Comparison of ENCODE assay signal across 8 cellular contexts in genomic region chr12:102062419-102062806, GRCh38. TPM values are rescaled to one million over a fixed set of nuclear protein-coding genes. Genes with fewer than 3 reads are reported as not detected.
DNase-seq lines count a peak whose midpoint lies in the region; ATAC-seq, FAIRE-seq and TF ChIP-seq lines count a peak whose summit lies in the region.

No MANE protein-coding gene starts in this region.

- peak overlapping the region; percentile 68 for H3K4me2 ChIP-seq in keratinocyte (ENCODE audit: control insufficient read depth, extremely low read depth, insufficient read depth, low read depth, low read length)

- peak overlapping the region; percentile 78 for H2AFZ ChIP-seq in keratinocyte (ENCODE audit: control insufficient read depth, low read length)

- intact Hi-C loops in activated naive CD4-positive, alpha-beta T cell treated with anti-CD3 and anti-CD28 coated beads for 36 hours (cut with micrococcal nuclease) = loop anchor here (1.0 to 10.0 kb wide), 13 partner anchors 18 to 1867 kb away; partner anchors contain the start of genes ARL1, CHPT1, DEPDC4 and DRAM1
- intact Hi-C loops in activated T-helper 1 cell treated with anti-CD3 and anti-CD28 coated beads, Interleukin-12 subunit alpha, Interleukin-12 subunit beta, Interleukin-2, Interleukin-4 antibody, amounts not matched to agents 30 ng/mL and 10 ng/mL and 1 ng/mL, durations not matched to agents 14 hours and 24 hours and 36 hours (cut with micrococcal nuclease) = loop anchor here (1.0 to 10.0 kb wide), 9 partner anchors 58 to 1866 kb away; partner anchors contain the start of genes CHPT1, DEPDC4, NUP37 and PARPBP

- no peak for ATAC-seq in HG03342 (IDR thresholded peaks at IDR 0.05; ENCODE audit: unreplicated experiment)

- CTCF ChIA-PET in activated naive CD4-positive, alpha-beta T cell treated with anti-CD3 and anti-CD28 coated beads for 36 hours (lab: Charles Lee) = interaction anchor here (1.4 kb wide), 1 partner anchor 1486 kb away, joined by 3 read pairs; no protein-coding TSS in a partner anchor

- H3K27me3 ChIP-seq in keratinocyte (ENCODE audit: control insufficient read depth, extremely low read depth, insufficient read depth, low read length) = no peaks in the 10 kb centered on the region

- dilution Hi-C loops in keratinocyte (cut with MboI; ENCODE audit: extremely low pct_ligation_motif_present, low sequenced_read_pairs) = no loop called here

- no peaks in the 10 kb centered on the region for H3K27me3 Mint-ChIP-seq in activated naive CD4-positive, alpha-beta T cell treated with anti-CD3 and anti-CD28 coated beads for 36 hours (ENCODE audit: low read depth)
- H3K27me3 Mint-ChIP-seq in activated T-helper 1 cell treated with anti-CD3 and anti-CD28 coated beads, Interleukin-12 subunit alpha, Interleukin-12 subunit beta, Interleukin-2, Interleukin-4 antibody, amounts not matched to agents 30 ng/mL and 10 ng/mL and 1 ng/mL, durations not matched to agents 14 hours and 24 hours and 36 hours (ENCODE audit: insufficient read depth) = no peaks in the 10 kb centered on the region

- peak overlapping the region in 1 of 3 experiments; percentile 97 for H3K4me3 ChIP-seq in keratinocyte (ENCODE audit: control insufficient read depth in 2 of 3, extremely low read depth in 1 of 3, insufficient read depth in 2 of 3, low read depth in 1 of 3, low read length in 3 of 3)

- H3K4me3 Mint-ChIP-seq in activated naive CD4-positive, alpha-beta T cell treated with anti-CD3 and anti-CD28 coated beads for 36 hours = peak overlapping the region; percentile 96
- H3K4me3 Mint-ChIP-seq in activated T-helper 1 cell treated with anti-CD3 and anti-CD28 coated beads, Interleukin-12 subunit alpha, Interleukin-12 subunit beta, Interleukin-2, Interleukin-4 antibody, amounts not matched to agents 30 ng/mL and 10 ng/mL and 1 ng/mL, durations not matched to agents 14 hours and 24 hours and 36 hours = peak overlapping the region; percentile 93

- no peaks in the 10 kb centered on the region for H3K9me1 ChIP-seq in keratinocyte (ENCODE audit: control insufficient read depth, extremely low read depth, insufficient read depth, low read length)

- H3K27ac Mint-ChIP-seq in activated naive CD4-positive, alpha-beta T cell treated with anti-CD3 and anti-CD28 coated beads for 36 hours = peak overlapping the region; percentile 98
- H3K27ac Mint-ChIP-seq in activated T-helper 1 cell treated with anti-CD3 and anti-CD28 coated beads, Interleukin-12 subunit alpha, Interleukin-12 subunit beta, Interleukin-2, Interleukin-4 antibody, amounts not matched to agents 30 ng/mL and 10 ng/mL and 1 ng/mL, durations not matched to agents 14 hours and 24 hours and 36 hours = peak overlapping the region; percentile 97

- no peaks in the 10 kb centered on the region for H4K20me1 ChIP-seq in keratinocyte (ENCODE audit: control insufficient read depth, extremely low read depth, insufficient read depth, low read length)

- H3K36me3 Mint-ChIP-seq in activated naive CD4-positive, alpha-beta T cell treated with anti-CD3 and anti-CD28 coated beads for 36 hours (ENCODE audit: low read depth) = peaks cover 12% of the 10 kb centered on the region
- H3K36me3 Mint-ChIP-seq in activated T-helper 1 cell treated with anti-CD3 and anti-CD28 coated beads, Interleukin-12 subunit alpha, Interleukin-12 subunit beta, Interleukin-2, Interleukin-4 antibody, amounts not matched to agents 30 ng/mL and 10 ng/mL and 1 ng/mL, durations not matched to agents 14 hours and 24 hours and 36 hours (ENCODE audit: low read depth) = peaks cover 12% of the 10 kb centered on the region

- H3K9me3 Mint-ChIP-seq in activated naive CD4-positive, alpha-beta T cell treated with anti-CD3 and anti-CD28 coated beads for 36 hours = no peaks in the 10 kb centered on the region
- H3K9me3 Mint-ChIP-seq in activated T-helper 1 cell treated with anti-CD3 and anti-CD28 coated beads, Interleukin-12 subunit alpha, Interleukin-12 subunit beta, Interleukin-2, Interleukin-4 antibody, amounts not matched to agents 30 ng/mL and 10 ng/mL and 1 ng/mL, durations not matched to agents 14 hours and 24 hours and 36 hours = no peaks in the 10 kb centered on the region

- H3K36me3 ChIP-seq in keratinocyte (ENCODE audit: control insufficient read depth in 2 of 2, extremely low read depth in 1 of 2, insufficient read depth in 2 of 2, low read length in 2 of 2) = no peaks in the 10 kb centered on the region

- H3K79me2 ChIP-seq in keratinocyte (ENCODE audit: control insufficient read depth, insufficient read depth, low read length) = peaks cover 2% of the 10 kb centered on the region

- no peak overlapping the region for H3K9ac ChIP-seq in keratinocyte (ENCODE audit: control insufficient read depth, extremely low read depth, insufficient read depth, low read length)

- H3K9me3 ChIP-seq in keratinocyte (ENCODE audit: control insufficient read depth, low read depth, low read length) = no peaks in the 10 kb centered on the region

- H3K4me1 Mint-ChIP-seq in activated naive CD4-positive, alpha-beta T cell treated with anti-CD3 and anti-CD28 coated beads for 36 hours (ENCODE audit: low read depth) = peaks cover 29% of the 10 kb centered on the region
- H3K4me1 Mint-ChIP-seq in activated T-helper 1 cell treated with anti-CD3 and anti-CD28 coated beads, Interleukin-12 subunit alpha, Interleukin-12 subunit beta, Interleukin-2, Interleukin-4 antibody, amounts not matched to agents 30 ng/mL and 10 ng/mL and 1 ng/mL, durations not matched to agents 14 hours and 24 hours and 36 hours (ENCODE audit: low read depth) = peaks cover 42% of the 10 kb centered on the region

- no peak for TF ChIP-seq CTCF in keratinocyte (optimal IDR thresholded peaks at IDR 0.05 in 1 of 3, IDR thresholded peaks at IDR 0.05 in 1 of 3, conservative IDR thresholded peaks at IDR 0.05 in 1 of 3; ENCODE audit: extremely low read depth in 1 of 3, insufficient read depth in 2 of 3, low read length in 3 of 3)

- FAIRE-seq in keratinocyte (lab: Jason Lieb, UNC) = no peak

- H3K4me1 ChIP-seq in keratinocyte (ENCODE audit: control insufficient read depth, extremely low read depth, insufficient read depth, low read length) = peaks cover 3% of the 10 kb centered on the region

- DNase-seq in activated naive CD4-positive, alpha-beta T cell treated with anti-CD3 and anti-CD28 coated beads for 36 hours = no peak
- DNase-seq in activated naive CD4-positive, alpha-beta T cell (lab: John Stamatoyannopoulos, UW) = no peak
- DNase-seq in activated T-helper 1 cell treated with anti-CD3 and anti-CD28 coated beads, Interleukin-12 subunit alpha, Interleukin-12 subunit beta, Interleukin-2, Interleukin-4 antibody, amounts not matched to agents 30 ng/mL and 10 ng/mL and 1 ng/mL, durations not matched to agents 14 hours and 24 hours and 36 hours (ENCODE audit: low spot score) = no peak
- no peak for DNase-seq in keratinocyte (ENCODE audit: low read depth, low spot score)
- DNase-seq in activated effector memory CD4-positive, alpha-beta T cell treated with Interleukin-2 at 50 U/mL for 16 hours = no peak
- no peak for DNase-seq in ecto neural progenitor cell (ENCODE audit: low spot score)

- no peak overlapping the region for H3K27ac ChIP-seq in keratinocyte (ENCODE audit: control insufficient read depth, insufficient read depth, low read length)
- peak overlapping the region; percentile 86 for H3K27ac ChIP-seq in temporal lobe (ENCODE audit: low read depth, low read length)

RNA-seq across cellular contexts. Expression of gene WASHC3, which starts 0.6 kb away (rescaled TPM):
- total RNA-seq in activated naive CD4-positive, alpha-beta T cell treated with anti-CD3 and anti-CD28 coated beads for 36 hours = 10 to 100 TPM; 22.1 to 25.6 TPM
- 20.4 and 26.3 TPM in 2 replicates for total RNA-seq in activated T-helper 1 cell treated with anti-CD3 and anti-CD28 coated beads, Interleukin-12 subunit alpha, Interleukin-12 subunit beta, Interleukin-2, Interleukin-4 antibody, amounts not matched to agents 30 ng/mL and 10 ng/mL and 1 ng/mL, durations not matched to agents 14 hours and 24 hours and 36 hours
- polyA plus RNA-seq in keratinocyte = 43.1 to 91.0 TPM (median 89.7 TPM) in 3 replicates
- polyA plus RNA-seq in keratinocyte (2011; ENCODE audit: low read depth) = 27.3 TPM
- polyA plus RNA-seq in keratinocyte (2011; cell fraction: cytosol; rRNA removed) = 60.2 and 115 TPM in 2 replicates
- 34.5 and 37.2 TPM in 2 replicates for polyA plus RNA-seq in keratinocyte (2011; cell fraction: nucleus; rRNA removed)
- polyA plus RNA-seq in keratinocyte (2012; ENCODE audit: low replicate concordance) = 34.4 and 39.5 TPM in 2 replicates
- 19.4 to 39.9 TPM (median 33.6 TPM) in 3 replicates for polyA minus RNA-seq in keratinocyte
- polyA minus RNA-seq in keratinocyte (2011; cell fraction: cytosol; rRNA and poly(A)+ RNA removed) = 29.4 TPM
- 12.1 and 24.6 TPM in 2 replicates for polyA minus RNA-seq in keratinocyte (2011; cell fraction: nucleus; rRNA and poly(A)+ RNA removed)
- 32.2 TPM for total RNA-seq in temporal lobe

RNA-seq across cellular contexts. Expression of gene NUP37, which starts 57.5 kb away (rescaled TPM):
- total RNA-seq in activated naive CD4-positive, alpha-beta T cell treated with anti-CD3 and anti-CD28 coated beads for 36 hours = 10 to 100 TPM; 85.3 to 88.0 TPM
- total RNA-seq in activated T-helper 1 cell treated with anti-CD3 and anti-CD28 coated beads, Interleukin-12 subunit alpha, Interleukin-12 subunit beta, Interleukin-2, Interleukin-4 antibody, amounts not matched to agents 30 ng/mL and 10 ng/mL and 1 ng/mL, durations not matched to agents 14 hours and 24 hours and 36 hours = 81.5 and 84.1 TPM in 2 replicates
- 45.0 to 89.8 TPM (median 63.1 TPM) in 3 replicates for polyA plus RNA-seq in keratinocyte
- polyA plus RNA-seq in keratinocyte (2011; ENCODE audit: low read depth) = 65.9 TPM
- 38.7 and 70.2 TPM in 2 replicates for polyA plus RNA-seq in keratinocyte (2011; cell fraction: cytosol; rRNA removed)
- 38.9 and 56.6 TPM in 2 replicates for polyA plus RNA-seq in keratinocyte (2011; cell fraction: nucleus; rRNA removed)
- polyA plus RNA-seq in keratinocyte (2012; ENCODE audit: low replicate concordance) = 31.1 and 40.6 TPM in 2 replicates
- 5.7 to 49.8 TPM (median 24.8 TPM) in 3 replicates for polyA minus RNA-seq in keratinocyte
- 13.0 TPM for polyA minus RNA-seq in keratinocyte (2011; cell fraction: cytosol; rRNA and poly(A)+ RNA removed)
- 7.7 and 13.4 TPM in 2 replicates for polyA minus RNA-seq in keratinocyte (2011; cell fraction: nucleus; rRNA and poly(A)+ RNA removed)
- total RNA-seq in temporal lobe = 5.7 TPM

RNA-seq across cellular contexts. Expression of gene PARPBP, which starts 57.6 kb away (rescaled TPM):
- 10 to 100 TPM; 28.8 to 29.5 TPM for total RNA-seq in activated naive CD4-positive, alpha-beta T cell treated with anti-CD3 and anti-CD28 coated beads for 36 hours
- total RNA-seq in activated T-helper 1 cell treated with anti-CD3 and anti-CD28 coated beads, Interleukin-12 subunit alpha, Interleukin-12 subunit beta, Interleukin-2, Interleukin-4 antibody, amounts not matched to agents 30 ng/mL and 10 ng/mL and 1 ng/mL, durations not matched to agents 14 hours and 24 hours and 36 hours = 23.5 and 25.1 TPM in 2 replicates
- polyA plus RNA-seq in keratinocyte = 3.7 to 9.1 TPM (median 4.8 TPM) in 3 replicates
- 0.99 TPM for polyA plus RNA-seq in keratinocyte (2011; ENCODE audit: low read depth)
- 3.3 and 5.1 TPM in 2 replicates for polyA plus RNA-seq in keratinocyte (2011; cell fraction: cytosol; rRNA removed)
- polyA plus RNA-seq in keratinocyte (2011; cell fraction: nucleus; rRNA removed) = 2.4 and 4.4 TPM in 2 replicates
- polyA plus RNA-seq in keratinocyte (2012; ENCODE audit: low replicate concordance) = 1.3 and 5.9 TPM in 2 replicates
- 0.82 to 7.4 TPM (median 3.5 TPM) in 3 replicates for polyA minus RNA-seq in keratinocyte
- 1.3 TPM for polyA minus RNA-seq in keratinocyte (2011; cell fraction: cytosol; rRNA and poly(A)+ RNA removed)
- polyA minus RNA-seq in keratinocyte (2011; cell fraction: nucleus; rRNA and poly(A)+ RNA removed) = 2.3 and 6.7 TPM in 2 replicates
- 4.2 TPM for total RNA-seq in temporal lobe

Comparison
In these comparisons a context has a peak if more than half of its experiments do, and no peak if none do; other contexts are left out.
1. RNA of gene NUP37, which starts 57.5 kb away (total RNA-seq): 85.3 to 88.0 TPM in activated naive CD4-positive, alpha-beta T cell treated with anti-CD3 and anti-CD28 coated beads for 36 hours and 81.5 to 84.1 TPM in activated T-helper 1 cell treated with anti-CD3 and anti-CD28 coated beads, Interleukin-12 subunit alpha, Interleukin-12 subunit beta, Interleukin-2, Interleukin-4 antibody, amounts not matched to agents 30 ng/mL and 10 ng/mL and 1 ng/mL, durations not matched to agents 14 hours and 24 hours and 36 hours; 5.7 TPM in temporal lobe (single experiment); every median in the first group is over 10 times any median in the second.